Comparison of ENCODE assay signal across 19 cellular contexts in the genomic region with DNA sequence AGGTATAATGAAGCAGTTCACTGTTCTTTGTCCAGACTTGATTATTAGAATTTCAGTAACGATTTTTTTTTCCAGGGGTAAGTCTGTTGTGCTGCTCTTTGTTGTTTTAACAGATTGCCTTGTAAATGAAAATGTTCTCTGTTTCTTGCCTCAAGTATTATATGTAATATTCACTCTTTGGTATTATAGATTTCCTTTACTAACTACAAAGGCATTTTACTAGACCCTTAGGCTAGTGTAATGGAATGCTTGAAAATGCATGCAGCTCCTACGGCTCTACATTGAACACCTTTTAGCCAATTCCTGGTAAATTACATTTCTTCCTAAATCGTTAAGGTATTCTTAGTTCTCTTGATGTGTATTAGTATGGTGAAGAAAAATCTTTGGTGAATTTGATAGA.
"Had no signal": no experiment of that assay in that cellular context is flagged by ENCODE, and none has a peak within 500 bp of the region (broad histone marks: within the 10 kb centered on the region; RNA-seq: fewer than 3 reads in every experiment).

No MANE protein-coding gene starts in this region.

- H3K9me3 Mint-ChIP-seq: activated naive CD4-positive, alpha-beta T cell treated with anti-CD3 and anti-CD28 coated beads, Interleukin-2, amount 50 U/mL, for 24 hours; activated T-cell treated with anti-CD3 and anti-CD28 coated beads, Interleukin-2, amount 50 U/mL, for 72 hours; effector memory CD8-positive, alpha-beta T cell had no signal

- ATAC-seq: activated T-cell treated with anti-CD3 and anti-CD28 coated beads, Interleukin-2, amount 50 U/mL, for 72 hours; effector memory CD8-positive, alpha-beta T cell; naive thymus-derived CD4-positive, alpha-beta T cell; pancreas; stimulated activated naive CD8-positive, alpha-beta T cell treated with anti-CD3 and anti-CD28 coated beads, Interleukin-15, Interleukin-2, amounts not matched to agents 100 U/mL and 50 U/mL, for 24 hours had no signal

- H3K27me3 ChIP-seq: pancreas, transverse colon, vagina had no signal

- H3K27me3 Mint-ChIP-seq: activated naive CD4-positive, alpha-beta T cell treated with anti-CD3 and anti-CD28 coated beads, Interleukin-2, amount 50 U/mL, for 24 hours had no signal

- H3K36me3 ChIP-seq: transverse colon had no signal

- DNase-seq: activated CD4-positive, CD25-positive, alpha-beta regulatory T cell treated with anti-CD3 and anti-CD28 coated beads, Interleukin-2, amount 50 U/mL, for 72 hours; activated gamma-delta T cell; activated T-cell treated with anti-CD3 and anti-CD28 coated beads, Interleukin-2, amount 50 U/mL, for 72 hours; effector memory CD8-positive, alpha-beta T cell; foreskin fibroblast; hypothalamus; mesenchymal stem cell; naive thymus-derived CD4-positive, alpha-beta T cell; pancreas; stimulated activated CD4-positive, alpha-beta T cell treated with anti-CD3 and anti-CD28 coated beads, Interleukin-12 subunit alpha, Interleukin-12 subunit beta, amount 100 ng/mL, for 4 hours; stimulated activated CD4-positive, alpha-beta T cell treated with anti-CD3 and anti-CD28 coated beads, Interleukin-1b, Interleukin-23, amount 100 ng/mL, for 48 hours; stimulated activated naive CD8-positive, alpha-beta T cell treated with anti-CD3 and anti-CD28 coated beads, Interleukin-15, Interleukin-2, amounts not matched to agents 100 U/mL and 50 U/mL, for 24 hours; substantia nigra; SW 1271; T-helper 2 cell; transverse colon had no signal

- H3K27ac ChIP-seq: pancreas, vagina, VCaP had no signal

- H3K4me1 Mint-ChIP-seq: activated naive CD4-positive, alpha-beta T cell treated with anti-CD3 and anti-CD28 coated beads, Interleukin-2, amount 50 U/mL, for 24 hours had no signal

- H3K27ac Mint-ChIP-seq: activated naive CD4-positive, alpha-beta T cell treated with anti-CD3 and anti-CD28 coated beads, Interleukin-2, amount 50 U/mL, for 24 hours; activated T-cell treated with anti-CD3 and anti-CD28 coated beads, Interleukin-2, amount 50 U/mL, for 72 hours; effector memory CD8-positive, alpha-beta T cell; naive thymus-derived CD4-positive, alpha-beta T cell had no signal

- H3K4me3 Mint-ChIP-seq: activated naive CD4-positive, alpha-beta T cell treated with anti-CD3 and anti-CD28 coated beads, Interleukin-2, amount 50 U/mL, for 24 hours; activated T-cell treated with anti-CD3 and anti-CD28 coated beads, Interleukin-2, amount 50 U/mL, for 72 hours; effector memory CD8-positive, alpha-beta T cell; naive thymus-derived CD4-positive, alpha-beta T cell had no signal

- H3K36me3 Mint-ChIP-seq: activated naive CD4-positive, alpha-beta T cell treated with anti-CD3 and anti-CD28 coated beads, Interleukin-2, amount 50 U/mL, for 24 hours; naive thymus-derived CD4-positive, alpha-beta T cell had no signal

- H3K9me3 ChIP-seq: pancreas, transverse colon, vagina had no signal

- H3K4me3 ChIP-seq: pancreas, transverse colon, vagina had no signal
